In the genomic region with DNA sequence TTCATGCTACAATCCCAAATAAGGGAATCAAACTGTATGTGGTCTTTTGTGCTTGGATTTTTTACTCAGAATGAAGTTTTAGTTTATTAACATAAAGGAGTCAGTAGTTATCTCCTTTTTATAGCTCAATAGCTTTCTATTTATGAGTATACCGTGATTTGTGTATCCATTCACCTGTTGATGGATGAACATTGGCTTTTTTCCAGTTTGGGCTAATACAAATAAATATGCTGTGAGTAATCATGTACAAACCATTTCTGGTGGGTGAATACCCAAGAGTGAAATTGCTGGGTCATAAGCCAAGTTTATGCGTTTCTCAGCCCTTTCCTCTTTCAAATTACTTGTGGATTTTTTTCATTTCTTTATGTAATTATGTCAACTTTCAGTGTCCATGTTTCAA, we compare ENCODE assay signal across 14 cellular contexts.
DNase-seq lines count a peak whose midpoint lies in the region; TF ChIP-seq lines count a peak whose summit lies in the region.
"Had no signal": no experiment of that assay in that cellular context is flagged by ENCODE, and none has a peak within 500 bp of the region (broad histone marks: within the 10 kb centered on the region; RNA-seq: fewer than 3 reads in every experiment).

No MANE protein-coding gene starts in this region.

- H3K4me3 ChIP-seq in astrocyte of the spinal cord (ENCODE audit: low read depth, low read length): no peak overlapping the region
- H3K4me3 ChIP-seq: HAP-1 had no signal

- in situ Hi-C loops in astrocyte of the spinal cord (cut with HindIII; ENCODE audit: low sequenced_read_pairs): no loop called here

- DNase-seq in ELR (ENCODE audit: low read depth) (peak; percentile 3), LHCN-M2 (ENCODE audit: low read depth) (peak; percentile 66), astrocyte of the spinal cord (ENCODE audit: low read depth, low spot score) (peak; percentile 14), myocyte (ENCODE audit: low read depth) (peak; percentile 64), GDM1 (lab: John Stamatoyannopoulos, UW) (no peak), HK-2 (ENCODE audit: unreplicated experiment) (no peak), SW 1271 (lab: John Stamatoyannopoulos, UW) (no peak)
- DNase-seq: MV-4-11; NCI-H1436; NCI-H2029 treated with DMSO at 0.1 percent for 48 hours; NCI-H526; NK-92 treated with Interleukin-12 subunit alpha and Interleukin-12 subunit beta, amount 100 ng/mL, for 24 hours; SIG-M5 had no signal

- no peak for TF ChIP-seq CTCF in astrocyte of the spinal cord (IDR thresholded peaks at IDR 0.05; ENCODE audit: low read depth, low read length)

Comparison
In these comparisons a context has a peak if more than half of its experiments do, and no peak if none do; other contexts are left out.
1. DNase-seq: peak in ELR (single experiment), LHCN-M2 (single experiment), astrocyte of the spinal cord (single experiment) and myocyte (single experiment); none in GDM1 (single experiment), HK-2 (single experiment) and SW 1271 (0 of 2).